Comparison of ENCODE assay signal across 9 cellular contexts in genomic region chr22:36352775-36353507, GRCh38. TPM values are rescaled to one million over a fixed set of nuclear protein-coding genes. Genes with fewer than 3 reads are reported as not detected.
DNase-seq lines count a peak whose midpoint lies in the region; ATAC-seq, FAIRE-seq and TF ChIP-seq lines count a peak whose summit lies in the region.
"Had no signal": no experiment of that assay in that cellular context is flagged by ENCODE, and none has a peak within 500 bp of the region (broad histone marks: within the 10 kb centered on the region; RNA-seq: fewer than 3 reads in every experiment).

No MANE protein-coding gene starts in this region.

- no peaks in the 10 kb centered on the region for H3K9me3 Mint-ChIP-seq in natural killer cell treated with Interleukin-12 subunit alpha and Interleukin-12 subunit beta and Interleukin-15 and Interleukin-18, amount 100 ng/mL, for 72 hours

- peaks cover 89% of the 10 kb centered on the region for H3F3A ChIP-seq in PC-9 (ENCODE audit: insufficient read depth, low read depth)

- H3K79me2 ChIP-seq in PC-9 (ENCODE audit: low read depth), result peaks cover 95% of the 10 kb centered on the region
- peaks cover 92% of the 10 kb centered on the region for H3K79me2 ChIP-seq in OCI-LY7 (ENCODE audit: insufficient read depth, low read depth, low read length)

- H3K9me2 ChIP-seq in PC-9 (ENCODE audit: insufficient read depth) (no peaks in the 10 kb centered on the region), OCI-LY7 (ENCODE audit: insufficient read depth, low read length) (no peaks in the 10 kb centered on the region)

- H3K36me3 ChIP-seq in PC-9 (ENCODE audit: low read depth), result no peaks in the 10 kb centered on the region; the same call in 1 of the 2 replicates
- H3K36me3 ChIP-seq in OCI-LY7 (ENCODE audit: insufficient read depth, low read length), result peaks cover 48% of the 10 kb centered on the region

- no peak for ATAC-seq in natural killer cell treated with Interleukin-12 subunit alpha and Interleukin-12 subunit beta and Interleukin-15 and Interleukin-18, amount 100 ng/mL, for 72 hours

- intact Hi-C loops in PC-9 (cut with micrococcal nuclease; ENCODE audit: unreplicated experiment), result loop anchor here (1.0 to 5.0 kb wide), 2 partner anchors 24 to 51 kb away; no protein-coding TSS in a partner anchor
- intact Hi-C loops in dorsolateral prefrontal cortex (cut with DNase I), result no loop called here
- intact Hi-C loops in OCI-LY7 (cut with micrococcal nuclease; ENCODE audit: unreplicated experiment), result no loop called here

- H3K4me3 Mint-ChIP-seq in natural killer cell treated with Interleukin-12 subunit alpha and Interleukin-12 subunit beta and Interleukin-15 and Interleukin-18, amount 100 ng/mL, for 72 hours, result peak overlapping the region; percentile 30

- no peaks in the 10 kb centered on the region for H3K36me3 Mint-ChIP-seq in natural killer cell treated with Interleukin-12 subunit alpha and Interleukin-12 subunit beta and Interleukin-15 and Interleukin-18, amount 100 ng/mL, for 72 hours

- H3K27me3 Mint-ChIP-seq in natural killer cell treated with Interleukin-12 subunit alpha and Interleukin-12 subunit beta and Interleukin-15 and Interleukin-18, amount 100 ng/mL, for 72 hours, result no peaks in the 10 kb centered on the region

- H3K4me3 ChIP-seq in AG04450 (ENCODE audit: low read depth, low read length), result peak overlapping the region; percentile 15; the same call in 1 of the 2 replicates
- H3K4me3 ChIP-seq in PC-9, result no peak overlapping the region
- no peak overlapping the region for H3K4me3 ChIP-seq in dorsolateral prefrontal cortex
- no peak overlapping the region for H3K4me3 ChIP-seq in OCI-LY7 (ENCODE audit: low read depth, low read length, poor library complexity, severe bottlenecking)

- no peak for FAIRE-seq in D721Med (lab: Jason Lieb, UNC)
- FAIRE-seq: TTC549 had no signal

- H3K4me1 Mint-ChIP-seq in natural killer cell treated with Interleukin-12 subunit alpha and Interleukin-12 subunit beta and Interleukin-15 and Interleukin-18, amount 100 ng/mL, for 72 hours (ENCODE audit: low read depth in 2 of 2), result peaks cover 67 to 70% of the 10 kb centered on the region in 2 donors

- H3K4me2 ChIP-seq in PC-9, result no peak overlapping the region
- no peak overlapping the region for H3K4me2 ChIP-seq in OCI-LY7 (ENCODE audit: low read length)

- DNase-seq in AG04450 (ENCODE audit: low read depth, low spot score) (peak; percentile 72), PC-9 (no peak), dorsolateral prefrontal cortex (no peak), KG1 (lab: John Stamatoyannopoulos, UW) (no peak), D721Med (ENCODE audit: insufficient read length, low spot score) (no peak), OCI-LY7 (ENCODE audit: low spot score) (no peak), DMS 273 (lab: John Stamatoyannopoulos, UW; ENCODE audit: unreplicated experiment) (no peak)
- no peak for DNase-seq in natural killer cell treated with Interleukin-12 subunit alpha and Interleukin-12 subunit beta and Interleukin-15 and Interleukin-18, amount 100 ng/mL, for 72 hours (ENCODE audit: low spot score)

- H4K20me1 ChIP-seq in PC-9 (ENCODE audit: insufficient read depth) (peaks cover 95% of the 10 kb centered on the region), OCI-LY7 (ENCODE audit: insufficient read depth, low read length) (peaks cover 7% of the 10 kb centered on the region)

- H3K27ac Mint-ChIP-seq in natural killer cell treated with Interleukin-12 subunit alpha and Interleukin-12 subunit beta and Interleukin-15 and Interleukin-18, amount 100 ng/mL, for 72 hours, result peak overlapping the region; percentile 69 to 83

- TF ChIP-seq CTCF in AG04450 (IDR thresholded peaks at IDR 0.05; ENCODE audit: low read depth, low read length) (no peak), PC-9 (conservative IDR thresholded peaks at IDR 0.05) (no peak), dorsolateral prefrontal cortex (IDR thresholded peaks at IDR 0.05 in 54 of 56, conservative IDR thresholded peaks at IDR 0.05 in 2 of 56; ENCODE audit: low read depth in 1 of 56, partially characterized antibody in 56 of 56) (no peak), D721Med (IDR thresholded peaks at IDR 0.05; ENCODE audit: insufficient read depth, missing control alignments) (no peak), OCI-LY7 (conservative IDR thresholded peaks at IDR 0.05; ENCODE audit: low read length) (no peak)

- H3K27ac ChIP-seq in AG04450 (ENCODE audit: low read depth, low read length) (peak overlapping the region; percentile 98), PC-9 (peak overlapping the region; percentile 6; the same call in 1 of the 2 replicates), dorsolateral prefrontal cortex (peak overlapping the region in 50 of 59 donors; percentile 22 to 92 (median 72)), OCI-LY7 (ENCODE audit: low read depth, low read length, poor library complexity, severe bottlenecking) (no peak overlapping the region)

- POLR2A ChIA-PET in AG04450 (lab: Yijun Ruan, JAX), result interaction anchor here (0.5 to 1.9 kb wide), 8 partner anchors 9 to 119 kb away, joined by 3 to 6 read pairs (median 4); no protein-coding TSS in a partner anchor
- POLR2A ChIA-PET in PC-9 (lab: Charles Lee; ENCODE audit: unreplicated experiment), result interaction anchor here (0.6 to 1.1 kb wide), 3 partner anchors 12 to 33 kb away, joined by 4 to 6 read pairs (median 5); no protein-coding TSS in a partner anchor
- POLR2A ChIA-PET in OCI-LY7 (lab: Charles Lee), result interaction anchor here (1.1 kb wide), 1 partner anchor 11 kb away, joined by 4 read pairs; no protein-coding TSS in a partner anchor

- H3K27me3 ChIP-seq in AG04450 (ENCODE audit: control insufficient read depth, insufficient read depth, low read length), result no peaks in the 10 kb centered on the region
- H3K27me3 ChIP-seq in PC-9 (ENCODE audit: insufficient read depth, low read depth), result no peaks in the 10 kb centered on the region
- H3K27me3 ChIP-seq in dorsolateral prefrontal cortex, result no peaks in the 10 kb centered on the region

- H2AFZ ChIP-seq in PC-9 (no peak overlapping the region), OCI-LY7 (ENCODE audit: low read length) (no peak overlapping the region)

- peaks cover 5% of the 10 kb centered on the region; the same call in 1 of the 2 replicates for H3K9me3 ChIP-seq in AG04450 (ENCODE audit: control insufficient read depth, insufficient read depth, low read length)
- no peaks in the 10 kb centered on the region for H3K9me3 ChIP-seq in PC-9 (ENCODE audit: insufficient read depth, low read depth)
- no peaks in the 10 kb centered on the region for H3K9me3 ChIP-seq in OCI-LY7 (ENCODE audit: low read length)

- H3K4me1 ChIP-seq in PC-9 (replicated peaks; ENCODE audit: insufficient read depth) (peaks cover 34% of the 10 kb centered on the region), OCI-LY7 (ENCODE audit: insufficient read depth, low read length, poor library complexity, severe bottlenecking) (peaks cover 35% of the 10 kb centered on the region)

- no TSS peak for BruUV-seq in PC-9 (replicated peaks; lab: Mats Ljungman, UMichigan)
- BruUV-seq in OCI-LY7 (replicated peaks; lab: Mats Ljungman, UMichigan), result no TSS peak

- CTCF ChIA-PET in AG04450 (lab: Charles Lee), result no interaction called here
- CTCF ChIA-PET in PC-9 (lab: Charles Lee), result interaction anchor here (0.6 kb wide), 1 partner anchor 349 kb away, joined by 4 read pairs; no protein-coding TSS in a partner anchor
- CTCF ChIA-PET in OCI-LY7 (lab: Charles Lee; ENCODE audit: unreplicated experiment), result no interaction called here

RNA-seq across cellular contexts. Expression of gene MYH9, which starts 34.8 kb away (rescaled TPM):
- 338 and 432 TPM in 2 replicates for polyA plus RNA-seq in AG04450 (2011; rRNA removed)
- 1,487 and 1,729 TPM in 2 replicates for polyA minus RNA-seq in AG04450 (2011; rRNA and poly(A)+ RNA removed)
- total RNA-seq in PC-9 (2021), result 758 and 776 TPM in 2 replicates
- total RNA-seq in dorsolateral prefrontal cortex, result 100 to 1,000 TPM in 119 of 120 experiments, 10 to 100 TPM in 1; 95.7 to 282 (median 162) TPM
- total RNA-seq in natural killer cell treated with Interleukin-12 subunit alpha and Interleukin-12 subunit beta and Interleukin-15 and Interleukin-18, amount 100 ng/mL, for 72 hours, result 100 to 1,000 TPM; 623 to 642 TPM
- 112 and 133 TPM in 2 replicates for total RNA-seq in OCI-LY7 (2014; rRNA removed; shearing (Covaris generic))
- 213 and 223 TPM in 2 replicates for total RNA-seq in OCI-LY7 (2022)
